In genomic region chr9:134858051-134858841, GRCh38 we compare ENCODE assay signal across 8 cellular contexts. TPM values are rescaled to one million over a fixed set of nuclear protein-coding genes. Genes with fewer than 3 reads are reported as not detected.
DNase-seq lines count a peak whose midpoint lies in the region; ATAC-seq and TF ChIP-seq lines count a peak whose summit lies in the region.

No MANE protein-coding gene starts in this region.

- peak overlapping the region; percentile 92 for H3K27ac Mint-ChIP-seq in activated naive CD8-positive, alpha-beta T cell treated with anti-CD3 and anti-CD28 coated beads, Interleukin-2, amount 50 U/mL, for 24 hours
- no peak overlapping the region for H3K27ac Mint-ChIP-seq in Caco-2 (ENCODE audit: unreplicated experiment)

- no peak overlapping the region for H3K9ac ChIP-seq in Karpas-422 (ENCODE audit: low read length)

- TF ChIP-seq CTCF in Caco-2 (IDR thresholded peaks at IDR 0.05; ENCODE audit: insufficient read depth in 1 of 2, low read depth in 1 of 2, low read length in 1 of 2, severe bottlenecking in 1 of 2, unreplicated experiment in 1 of 2), result no peak

- ATAC-seq in GM19324 (IDR thresholded peaks at IDR 0.05; ENCODE audit: low FRiP score, unreplicated experiment) (peak; percentile 58), HG03108 (IDR thresholded peaks at IDR 0.05; ENCODE audit: unreplicated experiment) (peak; percentile 75)
- peak; percentile 89 for ATAC-seq in activated naive CD8-positive, alpha-beta T cell treated with anti-CD3 and anti-CD28 coated beads, Interleukin-2, amount 50 U/mL, for 24 hours
- ATAC-seq in stimulated activated naive CD8-positive, alpha-beta T cell treated with anti-CD3 and anti-CD28 coated beads, Interleukin-15, Interleukin-2, amounts not matched to agents 100 U/mL and 50 U/mL, for 24 hours, result peak; percentile 95

- no peaks in the 10 kb centered on the region for H3K9me3 ChIP-seq in Caco-2
- no peaks in the 10 kb centered on the region for H3K9me3 ChIP-seq in Karpas-422 (ENCODE audit: low read length)

- H3K4me1 ChIP-seq in Caco-2 (no peaks in the 10 kb centered on the region), Karpas-422 (ENCODE audit: low read length) (no peaks in the 10 kb centered on the region)

- no peaks in the 10 kb centered on the region for H3K9me2 ChIP-seq in Karpas-422 (replicated peaks; ENCODE audit: insufficient read depth, low read length)

- H3K36me3 Mint-ChIP-seq in activated naive CD8-positive, alpha-beta T cell treated with anti-CD3 and anti-CD28 coated beads, Interleukin-2, amount 50 U/mL, for 24 hours (ENCODE audit: low read depth), result no peaks in the 10 kb centered on the region
- H3K36me3 Mint-ChIP-seq in Caco-2 (ENCODE audit: insufficient read depth, unreplicated experiment), result no peaks in the 10 kb centered on the region

- CTCF ChIA-PET in Caco-2 (lab: Charles Lee), result no interaction called here

- peak; percentile 54 for DNase-seq in AG20443 (ENCODE audit: low spot score)
- peak; percentile 29 for DNase-seq in activated naive CD8-positive, alpha-beta T cell treated with anti-CD3 and anti-CD28 coated beads, Interleukin-2, amount 50 U/mL, for 24 hours
- peak; percentile 41 for DNase-seq in stimulated activated naive CD8-positive, alpha-beta T cell treated with anti-CD3 and anti-CD28 coated beads, Interleukin-15, Interleukin-2, amounts not matched to agents 100 U/mL and 50 U/mL, for 24 hours
- no peak for DNase-seq in Caco-2
- no peak for DNase-seq in NAMALWA (ENCODE audit: low spot score)
- no peak for DNase-seq in Karpas-422

- H3K4me3 ChIP-seq in Caco-2 (ENCODE audit: low read depth, low read length), result no peak overlapping the region
- no peak overlapping the region for H3K4me3 ChIP-seq in Karpas-422 (ENCODE audit: low read length)

- no peaks in the 10 kb centered on the region for H3K27me3 ChIP-seq in Caco-2 (replicated peaks; ENCODE audit: control insufficient read depth, insufficient read depth, low read length)
- no peaks in the 10 kb centered on the region for H3K27me3 ChIP-seq in Karpas-422 (ENCODE audit: low read length)

- no peak overlapping the region for H3K4me2 ChIP-seq in Karpas-422 (ENCODE audit: low read depth, low read length, poor library complexity, severe bottlenecking)

- POLR2A ChIA-PET in Caco-2 (lab: Charles Lee), result no interaction called here

- no TSS peak for BruUV-seq in Caco-2 (replicated peaks; lab: Mats Ljungman, UMichigan)

- peaks cover 4% of the 10 kb centered on the region for H3K9me3 Mint-ChIP-seq in activated naive CD8-positive, alpha-beta T cell treated with anti-CD3 and anti-CD28 coated beads, Interleukin-2, amount 50 U/mL, for 24 hours
- H3K9me3 Mint-ChIP-seq in Caco-2 (ENCODE audit: unreplicated experiment), result peaks cover 9% of the 10 kb centered on the region

- peaks cover 12% of the 10 kb centered on the region for H3K4me1 Mint-ChIP-seq in activated naive CD8-positive, alpha-beta T cell treated with anti-CD3 and anti-CD28 coated beads, Interleukin-2, amount 50 U/mL, for 24 hours
- H3K4me1 Mint-ChIP-seq in Caco-2 (ENCODE audit: low read depth, unreplicated experiment), result no peaks in the 10 kb centered on the region

- no peaks in the 10 kb centered on the region for H4K20me1 ChIP-seq in Karpas-422 (ENCODE audit: insufficient read depth, low read depth, low read length)

- intact Hi-C loops in Caco-2 (cut with micrococcal nuclease; ENCODE audit: unreplicated experiment), result no loop called here

- no peak overlapping the region for H2AFZ ChIP-seq in Karpas-422 (ENCODE audit: low read length)

- H3K27me3 Mint-ChIP-seq in activated naive CD8-positive, alpha-beta T cell treated with anti-CD3 and anti-CD28 coated beads, Interleukin-2, amount 50 U/mL, for 24 hours, result peaks cover 18% of the 10 kb centered on the region
- H3K27me3 Mint-ChIP-seq in Caco-2 (ENCODE audit: insufficient read depth, unreplicated experiment), result peaks cover 6% of the 10 kb centered on the region

- H3K36me3 ChIP-seq in Caco-2 (ENCODE audit: control insufficient read depth, insufficient read depth, low read length), result no peaks in the 10 kb centered on the region
- H3K36me3 ChIP-seq in Karpas-422 (ENCODE audit: insufficient read depth, low read length), result no peaks in the 10 kb centered on the region

- peak overlapping the region; percentile 60 for H3K4me3 Mint-ChIP-seq in activated naive CD8-positive, alpha-beta T cell treated with anti-CD3 and anti-CD28 coated beads, Interleukin-2, amount 50 U/mL, for 24 hours
- no peak overlapping the region for H3K4me3 Mint-ChIP-seq in Caco-2 (ENCODE audit: unreplicated experiment)

- H3K27ac ChIP-seq in Karpas-422 (ENCODE audit: low read length), result no peak overlapping the region

- no peaks in the 10 kb centered on the region for H3K79me2 ChIP-seq in Karpas-422 (ENCODE audit: low read length)

RNA-seq across cellular contexts. Expression of gene FCN2, which starts 22.4 kb away (rescaled TPM):
- not detected in 2 replicates for total RNA-seq in Caco-2 (2022)
- total RNA-seq in Karpas-422 (2014; rRNA removed; shearing (Covaris generic); ENCODE audit: low replicate concordance), result not detected in 2 replicates

RNA-seq across cellular contexts. Expression of gene FCN1, which starts 59.5 kb away (rescaled TPM):
- total RNA-seq in Caco-2 (2022), result not detected in 2 replicates
- not detected in 2 replicates for total RNA-seq in Karpas-422 (2014; rRNA removed; shearing (Covaris generic); ENCODE audit: low replicate concordance)

Comparison
In these comparisons a context has a peak if more than half of its experiments do, and no peak if none do; other contexts are left out.
1. DNase-seq: peak in AG20443 (single experiment), activated naive CD8-positive, alpha-beta T cell treated with anti-CD3 and anti-CD28 coated beads, Interleukin-2, amount 50 U/mL, for 24 hours (single experiment) and stimulated activated naive CD8-positive, alpha-beta T cell treated with anti-CD3 and anti-CD28 coated beads, Interleukin-15, Interleukin-2, amounts not matched to agents 100 U/mL and 50 U/mL, for 24 hours (single experiment); none in Caco-2 (0 of 2), NAMALWA (single experiment) and Karpas-422 (single experiment).
2. Peak in every context shown above with its lines, with median percentiles within 50 percentile points of each other: ATAC-seq.